ENCODE assay signal across 16 cellular contexts in genomic region chr2:212337486-212338343, GRCh38.
A peak's percentile ranks its signal among the peaks of the same experiment; 100 is the strongest.
DNase-seq lines count a peak whose midpoint lies in the region; FAIRE-seq and TF ChIP-seq lines count a peak whose summit lies in the region.
"Had no signal": no experiment of that assay in that cellular context is flagged by ENCODE, and none has a peak within 500 bp of the region (broad histone marks: within the 10 kb centered on the region; RNA-seq: fewer than 3 reads in every experiment).

No MANE protein-coding gene starts in this region.

- H2BK120ac ChIP-seq in mesendoderm (ENCODE audit: low read depth, low read length): no peak overlapping the region

- H3K4ac ChIP-seq in mesendoderm (ENCODE audit: low read depth, low read length): no peak overlapping the region

- H3K18ac ChIP-seq in mesendoderm (ENCODE audit: low read length): no peak overlapping the region

- FAIRE-seq in kidney (lab: Jason Lieb, UNC): no peak
- FAIRE-seq: A549, GM19239, K562 had no signal

- H3K27me3 ChIP-seq in subcutaneous abdominal adipose tissue (ENCODE audit: control insufficient read depth in 5 of 5, insufficient read depth in 4 of 5, low read length in 5 of 5): no peaks in the 10 kb centered on the region
- no peaks in the 10 kb centered on the region for H3K27me3 ChIP-seq in stomach
- no peaks in the 10 kb centered on the region for H3K27me3 ChIP-seq in mesendoderm (ENCODE audit: insufficient read depth, low read length, poor library complexity)

- no peak overlapping the region for H3K56ac ChIP-seq in mesendoderm (ENCODE audit: low read length)

- TF ChIP-seq EP300 in stomach (IDR thresholded peaks at IDR 0.05): no peak

- H3K4me1 ChIP-seq in subcutaneous abdominal adipose tissue (ENCODE audit: control insufficient read depth in 5 of 5, insufficient read depth in 5 of 5, low read length in 5 of 5) (peaks cover 0 to 20% (median 3%) of the 10 kb centered on the region in 5 donors), stomach (no peaks in the 10 kb centered on the region), kidney (ENCODE audit: control insufficient read depth in 1 of 2, insufficient read depth in 1 of 2, low read depth in 1 of 2, low read length in 2 of 2) (peaks cover 0 to 6% of the 10 kb centered on the region in 2 donors), mesendoderm (ENCODE audit: control insufficient read depth, low read depth, low read length) (no peaks in the 10 kb centered on the region)
- H3K4me1 ChIP-seq: A549 had no signal

- WGBS in stomach, 5 donors: 71 to 79% (median 76%) methylated on average over 4 of the region's 4 CpGs
- WGBS in mesendoderm (ENCODE audit: extremely low coverage, insufficient coverage, low lambda C conversion rate): no CpG with 5 or more reads among the region's 4 CpGs

- TF ChIP-seq CTCF in stomach (IDR thresholded peaks at IDR 0.05): no peak
- no peak for TF ChIP-seq CTCF in kidney (IDR thresholded peaks at IDR 0.05; ENCODE audit: borderline replicate concordance, extremely low read depth, insufficient read depth)

- peak overlapping the region; percentile 44 for H3K4me3 ChIP-seq in SK-N-MC
- H3K4me3 ChIP-seq in subcutaneous abdominal adipose tissue (ENCODE audit: low read depth in 1 of 5, low read length in 5 of 5): peak overlapping the region in 1 of 5 donors; percentile 14
- no peak overlapping the region for H3K4me3 ChIP-seq in stomach
- H3K4me3 ChIP-seq in kidney (ENCODE audit: low read length in 2 of 2): no peak overlapping the region
- H3K4me3 ChIP-seq in mesendoderm (ENCODE audit: low read length): no peak overlapping the region
- H3K4me3 ChIP-seq: A549, K562, PC-9 had no signal

- H2BK5ac ChIP-seq in mesendoderm (ENCODE audit: low read length): no peak overlapping the region

- H3K9me3 ChIP-seq in SK-N-MC (ENCODE audit: low read depth, low read length): no peaks in the 10 kb centered on the region
- H3K9me3 ChIP-seq in subcutaneous abdominal adipose tissue (ENCODE audit: control insufficient read depth in 5 of 5, low read length in 5 of 5): no peaks in the 10 kb centered on the region
- no peaks in the 10 kb centered on the region for H3K9me3 ChIP-seq in stomach
- H3K9me3 ChIP-seq in kidney (ENCODE audit: control insufficient read depth in 1 of 2, low read length in 2 of 2): no peaks in the 10 kb centered on the region
- H3K9me3 ChIP-seq: A549 had no signal

- H3K79me2 ChIP-seq in mesendoderm (ENCODE audit: control insufficient read depth, insufficient read depth, low read length): no peaks in the 10 kb centered on the region

- TF ChIP-seq POLR2A in stomach (IDR thresholded peaks at IDR 0.05): no peak

- H4K5ac ChIP-seq in mesendoderm (ENCODE audit: low read length): no peak overlapping the region

- H3K27ac ChIP-seq in SK-N-MC (no peak overlapping the region), subcutaneous abdominal adipose tissue (ENCODE audit: low read depth, low read length) (peak overlapping the region; percentile 69), stomach (no peak overlapping the region), kidney (ENCODE audit: low read depth in 2 of 2, low read length in 2 of 2) (no peak overlapping the region), mesendoderm (ENCODE audit: low read depth, low read length) (no peak overlapping the region)
- H3K27ac ChIP-seq: A549, PC-9 had no signal

- no peak overlapping the region for H4K8ac ChIP-seq in mesendoderm (ENCODE audit: low read depth, low read length)

- H3K23ac ChIP-seq in mesendoderm (ENCODE audit: low read length): no peak overlapping the region

- H3K36me3 ChIP-seq in SK-N-MC (ENCODE audit: insufficient read depth, low read length) (no peaks in the 10 kb centered on the region), subcutaneous abdominal adipose tissue (ENCODE audit: control insufficient read depth in 5 of 5, insufficient read depth in 5 of 5, low read length in 5 of 5) (no peaks in the 10 kb centered on the region), stomach (no peaks in the 10 kb centered on the region), kidney (ENCODE audit: control insufficient read depth in 1 of 2, insufficient read depth in 2 of 2, low read length in 2 of 2) (no peaks in the 10 kb centered on the region), mesendoderm (ENCODE audit: control insufficient read depth, insufficient read depth, low read length) (no peaks in the 10 kb centered on the region)

- intact Hi-C loops in stomach (cut with DNase I; ENCODE audit: low total_unique reads): no loop called here
- intact Hi-C loops in kidney (cut with DNase I): no loop called here

- no peak overlapping the region for H3K9ac ChIP-seq in SK-N-MC (ENCODE audit: insufficient read length)
- no peak overlapping the region for H3K9ac ChIP-seq in subcutaneous abdominal adipose tissue (ENCODE audit: low read length in 5 of 5)
- no peak overlapping the region for H3K9ac ChIP-seq in kidney (ENCODE audit: low read length in 2 of 2)
- H3K9ac ChIP-seq in mesendoderm (ENCODE audit: low read length): no peak overlapping the region

- H3K4me2 ChIP-seq in mesendoderm (ENCODE audit: low read length): no peak overlapping the region
- H3K4me2 ChIP-seq: A549, PC-9 had no signal

- H3K79me1 ChIP-seq in mesendoderm (ENCODE audit: low read length): no peaks in the 10 kb centered on the region

- peak; percentile 5 for DNase-seq in GM03348 (ENCODE audit: low spot score)
- no peak for DNase-seq in SK-N-MC (ENCODE audit: low read depth, low spot score)
- DNase-seq in fibroblast of peridontal ligament (ENCODE audit: extremely low read depth): peak; percentile 58
- DNase-seq in stomach: no peak
- DNase-seq in kidney: no peak
- DNase-seq in RPMI8226: no peak
- DNase-seq in mesendoderm: no peak
- DNase-seq: DMS153, NCI-H1417 treated with DMSO at 0.1 percent for 48 hours, NCI-H2029, NCI-H748 treated with DMSO at 0.1 percent for 48 hours, PC-9 had no signal

- no peak overlapping the region for H2BK15ac ChIP-seq in mesendoderm (replicated peaks; ENCODE audit: low read depth)

- H2AK5ac ChIP-seq in mesendoderm (ENCODE audit: low read length): no peak overlapping the region

Comparison
In these comparisons a context has a peak if more than half of its experiments do, and no peak if none do; other contexts are left out.
1. DNase-seq: peak in GM03348 (single experiment) and fibroblast of peridontal ligament (single experiment); none in SK-N-MC (single experiment), stomach (single experiment), kidney (single experiment), RPMI8226 (single experiment) and mesendoderm (single experiment).